ENCODE assay signal across 24 cellular contexts in genomic region chr6:52645976-52646375, GRCh38. TPM values are rescaled to one million over a fixed set of nuclear protein-coding genes. Genes with fewer than 3 reads are reported as not detected.
DNase-seq lines count a peak whose midpoint lies in the region; ATAC-seq, FAIRE-seq and TF ChIP-seq lines count a peak whose summit lies in the region.
"Had no signal": no experiment of that assay in that cellular context is flagged by ENCODE, and none has a peak within 500 bp of the region (broad histone marks: within the 10 kb centered on the region; RNA-seq: fewer than 3 reads in every experiment).

No MANE protein-coding gene starts in this region.

- no peak overlapping the region for H4K5ac ChIP-seq in IMR-90 (ENCODE audit: low read depth, low read length)

- no peak overlapping the region for H3K9ac ChIP-seq in IMR-90 (ENCODE audit: low read depth, low read length)
- no peak overlapping the region for H3K9ac ChIP-seq in astrocyte (ENCODE audit: low read length)
- no peak overlapping the region for H3K9ac ChIP-seq in mesenchymal stem cell (ENCODE audit: low read length)
- H3K9ac ChIP-seq: BLaER1 had no signal

- H3K9me3 Mint-ChIP-seq in astrocyte (ENCODE audit: unreplicated experiment): peaks cover 3% of the 10 kb centered on the region
- H3K9me3 Mint-ChIP-seq: CD4-positive, CD25-positive, alpha-beta regulatory T cell; CD8-positive, alpha-beta T cell had no signal

- H2BK20ac ChIP-seq in IMR-90 (ENCODE audit: low read depth, low read length): no peak overlapping the region

- H3K4me1 ChIP-seq in IMR-90 (ENCODE audit: control insufficient read depth, insufficient read depth, low read length) (peaks cover 9% of the 10 kb centered on the region), astrocyte (ENCODE audit: insufficient read depth, low read length) (no peaks in the 10 kb centered on the region), mesenchymal stem cell (ENCODE audit: control insufficient read depth, insufficient read depth, low read depth, low read length) (peaks cover 3% of the 10 kb centered on the region)
- H3K4me1 ChIP-seq: Caco-2 had no signal

- no peak overlapping the region for H4K8ac ChIP-seq in IMR-90 (ENCODE audit: low read depth in 2 of 2, low read length in 2 of 2)
- no peak overlapping the region for H4K8ac ChIP-seq in mesenchymal stem cell (ENCODE audit: low read length)

- peak overlapping the region in 1 of 2 experiments; percentile 83 for H2BK12ac ChIP-seq in mesenchymal stem cell (ENCODE audit: low read length in 2 of 2)

- H2AK5ac ChIP-seq in IMR-90 (ENCODE audit: low read depth, low read length): peak overlapping the region; percentile 45; the same call in 1 of the 2 replicates
- H2AK5ac ChIP-seq in mesenchymal stem cell (ENCODE audit: low read length, severe bottlenecking): no peak overlapping the region

- no CpG with 5 or more reads among the region's 4 CpGs for WGBS in IMR-90 (ENCODE audit: extremely low coverage in 2 of 2, insufficient read length in 1 of 2), 2 experiments
- WGBS in mesenchymal stem cell: 86% methylated on average over 2 of the region's 4 CpGs

- no peaks in the 10 kb centered on the region for H3K79me2 ChIP-seq in astrocyte (ENCODE audit: insufficient read depth, low read length)

- H3K79me1 ChIP-seq in IMR-90 (ENCODE audit: low read depth in 1 of 2, low read length in 2 of 2) (no peaks in the 10 kb centered on the region), mesenchymal stem cell (replicated peaks; ENCODE audit: low read length, poor library complexity, severe bottlenecking) (no peaks in the 10 kb centered on the region)

- H3K4me1 Mint-ChIP-seq in astrocyte (ENCODE audit: low read depth, unreplicated experiment): peaks cover 47% of the 10 kb centered on the region
- H3K4me1 Mint-ChIP-seq: B cell; CD4-positive, CD25-positive, alpha-beta regulatory T cell had no signal

- H3K9me3 ChIP-seq in IMR-90 (ENCODE audit: control insufficient read depth, insufficient read depth, low read length) (no peaks in the 10 kb centered on the region), astrocyte (ENCODE audit: insufficient read depth, low read depth, low read length) (no peaks in the 10 kb centered on the region), mesenchymal stem cell (ENCODE audit: control insufficient read depth, low read length) (no peaks in the 10 kb centered on the region)
- H3K9me3 ChIP-seq: Caco-2 had no signal

- dilution Hi-C loops in IMR-90 (cut with HindIII; ENCODE audit: low sequenced_read_pairs, unreplicated experiment): no loop called here

- TF ChIP-seq RAD21 in IMR-90 (IDR thresholded peaks at IDR 0.05; ENCODE audit: low read length): no peak

- DNase-seq in IMR-90: peak; percentile 44
- DNase-seq in astrocyte (ENCODE audit: low read depth): no peak
- peak; percentile 54 for DNase-seq in fibroblast of gingiva (ENCODE audit: low read depth)
- DNase-seq in mesenchymal stem cell: no peak
- DNase-seq in NCI-H526 treated with DMSO at 0.1 percent for 48 hours (lab: John Stamatoyannopoulos, UW): no peak
- DNase-seq in NCI-H2171 treated with DMSO at 0.1 percent for 48 hours (lab: John Stamatoyannopoulos, UW): no peak
- no peak for DNase-seq in cerebellum (ENCODE audit: low spot score)
- DNase-seq: Caco-2; CD4-positive, CD25-positive, alpha-beta regulatory T cell; CD8-positive, alpha-beta T cell; DMS153; DND-41; GM23248; H7; HCEC 1CT had no signal

- no peak overlapping the region for H2BK15ac ChIP-seq in IMR-90 (ENCODE audit: low read depth, low read length)
- H2BK15ac ChIP-seq in mesenchymal stem cell (ENCODE audit: low read depth, poor library complexity, severe bottlenecking): no peak overlapping the region

- H3K4ac ChIP-seq in IMR-90 (ENCODE audit: low read depth, low read length): no peak overlapping the region
- peak overlapping the region in 1 of 2 experiments; percentile 21 for H3K4ac ChIP-seq in mesenchymal stem cell (ENCODE audit: low read depth in 1 of 2, low read length in 2 of 2)

- no peak overlapping the region for H3K4me3 Mint-ChIP-seq in astrocyte (ENCODE audit: unreplicated experiment)
- H3K4me3 Mint-ChIP-seq: B cell; CD4-positive, CD25-positive, alpha-beta regulatory T cell; CD8-positive, alpha-beta T cell had no signal

- H2BK5ac ChIP-seq in IMR-90 (ENCODE audit: low read depth, low read length, poor library complexity, severe bottlenecking) (no peak overlapping the region), mesenchymal stem cell (ENCODE audit: low read depth, low read length, poor library complexity, severe bottlenecking) (no peak overlapping the region)

- intact Hi-C loops in IMR-90 (cut with micrococcal nuclease): loop anchor here (5.0 kb wide), 1 partner anchor 34 kb away; no protein-coding TSS in a partner anchor

- in situ Hi-C loops in IMR-90 (cut with MboI; ENCODE audit: low sequenced_read_pairs): loop anchor here (10.0 kb wide), 1 partner anchor 131 kb away; no protein-coding TSS in a partner anchor

- no peak for FAIRE-seq in astrocyte (lab: Jason Lieb, UNC)
- FAIRE-seq: A204.1, G401.6, GM12892, H1 had no signal

- H2AFZ ChIP-seq in IMR-90 (replicated peaks; ENCODE audit: low read length, poor library complexity) (no peak overlapping the region), astrocyte (ENCODE audit: low read depth, low read length) (no peak overlapping the region), mesenchymal stem cell (ENCODE audit: low read depth, low read length) (no peak overlapping the region)
- H2AFZ ChIP-seq: GM23248 had no signal

- H3K4me3 ChIP-seq in IMR-90 (ENCODE audit: insufficient read depth, low read depth, low read length): no peak overlapping the region
- no peak overlapping the region for H3K4me3 ChIP-seq in astrocyte (ENCODE audit: insufficient read depth, low read depth, low read length)
- no peak overlapping the region for H3K4me3 ChIP-seq in mesenchymal stem cell (ENCODE audit: insufficient read depth in 1 of 2, low read depth in 1 of 2, low read length in 2 of 2)
- H3K4me3 ChIP-seq: BLaER1, GM23248 had no signal

- no peaks in the 10 kb centered on the region for H3K36me3 ChIP-seq in IMR-90 (ENCODE audit: control insufficient read depth, insufficient read depth, low read length)
- H3K36me3 ChIP-seq in astrocyte (ENCODE audit: insufficient read depth, low read length): no peaks in the 10 kb centered on the region
- H3K36me3 ChIP-seq in mesenchymal stem cell (ENCODE audit: control insufficient read depth in 1 of 2, insufficient read depth in 2 of 2, low read depth in 1 of 2, low read length in 2 of 2): no peaks in the 10 kb centered on the region
- H3K36me3 ChIP-seq: BLaER1 had no signal

- no peak overlapping the region for H3K27ac ChIP-seq in IMR-90 (ENCODE audit: insufficient read depth, low read length)
- no peak overlapping the region for H3K27ac ChIP-seq in astrocyte (ENCODE audit: low read depth, low read length)
- no peak overlapping the region for H3K27ac ChIP-seq in mesenchymal stem cell (ENCODE audit: low read length, poor library complexity, severe bottlenecking)
- H3K27ac ChIP-seq: 22Rv1, BLaER1, C4-2B had no signal

- no peaks in the 10 kb centered on the region for H3K27me3 Mint-ChIP-seq in astrocyte (ENCODE audit: low read depth, unreplicated experiment)

- ATAC-seq in IMR-90 (ENCODE audit: low read depth): peak; percentile 33
- no peak for ATAC-seq in esophagus mucosa
- ATAC-seq: CD8-positive, alpha-beta T cell had no signal

- H3K18ac ChIP-seq in IMR-90 (ENCODE audit: low read depth, low read length) (no peak overlapping the region), mesenchymal stem cell (ENCODE audit: low read depth in 1 of 2, low read length in 2 of 2) (peak overlapping the region in 1 of 2 experiments; percentile 50)

- no peak for TF ChIP-seq POLR2A in IMR-90 (IDR thresholded peaks at IDR 0.05; ENCODE audit: low read depth, low read length)

- POLR2A ChIA-PET in IMR-90 (lab: Charles Lee; ENCODE audit: unreplicated experiment): interaction anchor here (0.6 kb wide), 1 partner anchor 69 kb away, joined by 3 read pairs; the partner anchor contains the start of gene TRAM2

- H4K20me1 ChIP-seq in IMR-90 (ENCODE audit: insufficient read depth, low read length) (no peaks in the 10 kb centered on the region), astrocyte (ENCODE audit: insufficient read depth, low read length) (no peaks in the 10 kb centered on the region)
- H4K20me1 ChIP-seq: BLaER1 had no signal

- no peak overlapping the region for H3K4me2 ChIP-seq in IMR-90 (ENCODE audit: low read depth, low read length)
- H3K4me2 ChIP-seq in astrocyte (ENCODE audit: low read length): no peak overlapping the region
- no peak overlapping the region for H3K4me2 ChIP-seq in mesenchymal stem cell (ENCODE audit: low read length, poor library complexity, severe bottlenecking)
- H3K4me2 ChIP-seq: BLaER1 had no signal

- H3K9me1 ChIP-seq in IMR-90 (ENCODE audit: insufficient read depth, low read length): peaks cover 10% of the 10 kb centered on the region

- no peaks in the 10 kb centered on the region for H3K27me3 ChIP-seq in IMR-90 (ENCODE audit: control insufficient read depth, insufficient read depth, low read length)
- H3K27me3 ChIP-seq in astrocyte (ENCODE audit: insufficient read depth, low read length): no peaks in the 10 kb centered on the region
- no peaks in the 10 kb centered on the region for H3K27me3 ChIP-seq in mesenchymal stem cell (ENCODE audit: control insufficient read depth in 1 of 2, insufficient read depth in 1 of 2, low read length in 2 of 2)
- H3K27me3 ChIP-seq: BLaER1 had no signal

- H3K23ac ChIP-seq in IMR-90 (ENCODE audit: low read depth, low read length) (no peak overlapping the region), mesenchymal stem cell (ENCODE audit: low read length in 2 of 2) (no peak overlapping the region)

- H3K14ac ChIP-seq in IMR-90 (replicated peaks; ENCODE audit: low read depth, low read length) (no peak overlapping the region), mesenchymal stem cell (ENCODE audit: low read length in 2 of 2) (no peak overlapping the region)

- no peak overlapping the region for H2AK9ac ChIP-seq in IMR-90 (replicated peaks; ENCODE audit: low read depth, low read length, poor library complexity)

- CTCF ChIA-PET in IMR-90 (lab: Yijun Ruan, JAX): no interaction called here

- BruUV-seq in IMR-90 (replicated peaks; lab: Mats Ljungman, UMichigan): no TSS peak

- peak overlapping the region; percentile 21; the same call in 1 of the 2 replicates for H2BK120ac ChIP-seq in IMR-90 (ENCODE audit: low read depth, low read length)
- H2BK120ac ChIP-seq in mesenchymal stem cell (ENCODE audit: low read depth, low read length): no peak overlapping the region

- no peak overlapping the region for H3K56ac ChIP-seq in IMR-90 (ENCODE audit: extremely low read depth, insufficient read depth, low read length)

- no peaks in the 10 kb centered on the region for H3K36me3 Mint-ChIP-seq in astrocyte (ENCODE audit: low read depth, unreplicated experiment)
- H3K36me3 Mint-ChIP-seq: CD4-positive, CD25-positive, alpha-beta regulatory T cell; CD8-positive, alpha-beta T cell had no signal

- H4K91ac ChIP-seq in IMR-90 (ENCODE audit: insufficient read depth, low read depth, low read length) (peak overlapping the region; percentile 52), mesenchymal stem cell (ENCODE audit: low read length) (peak overlapping the region; percentile 89)

- H3K27ac Mint-ChIP-seq in astrocyte (ENCODE audit: unreplicated experiment): peak overlapping the region; percentile 38
- H3K27ac Mint-ChIP-seq: B cell; CD4-positive, CD25-positive, alpha-beta regulatory T cell; CD8-positive, alpha-beta T cell had no signal

- TF ChIP-seq CTCF in IMR-90 (conservative IDR thresholded peaks at IDR 0.05; ENCODE audit: low read depth, low read length): no peak
- no peak for TF ChIP-seq CTCF in astrocyte (IDR thresholded peaks at IDR 0.05; ENCODE audit: insufficient read depth, low read depth, low read length)

RNA-seq across cellular contexts. Expression of gene TMEM14A, which starts 24.9 kb away (rescaled TPM):
- 18.5 and 58.3 TPM in 2 replicates for total RNA-seq in IMR-90 (2012; rRNA removed)
- polyA plus RNA-seq in IMR-90 (2012; rRNA removed): 20.9 and 25.1 TPM in 2 replicates
- polyA plus RNA-seq in IMR-90 (2012; cell fraction: cytosol; rRNA removed): 14.7 and 19.9 TPM in 2 replicates
- polyA plus RNA-seq in IMR-90 (2012; cell fraction: nucleus; rRNA removed; ENCODE audit: low replicate concordance): 4.0 and 13.8 TPM in 2 replicates
- 26.1 and 29.7 TPM in 2 replicates for total RNA-seq in astrocyte
- polyA plus RNA-seq in mesenchymal stem cell (2013, experiment 1 of 2): 28.7 TPM
- polyA plus RNA-seq in mesenchymal stem cell (2013, experiment 2 of 2): 32.6 TPM
- total RNA-seq in esophagus mucosa: 40.6 TPM
- 44.6 TPM for total RNA-seq in cerebellum

Comparison
In these comparisons a context has a peak if more than half of its experiments do, and no peak if none do; other contexts are left out.
1. DNase-seq: peak in IMR-90 (single experiment) and fibroblast of gingiva (single experiment); none in astrocyte (single experiment), mesenchymal stem cell (single experiment), NCI-H526 treated with DMSO at 0.1 percent for 48 hours (single experiment), NCI-H2171 treated with DMSO at 0.1 percent for 48 hours (single experiment) and cerebellum (single experiment).